In the genomic region with DNA sequence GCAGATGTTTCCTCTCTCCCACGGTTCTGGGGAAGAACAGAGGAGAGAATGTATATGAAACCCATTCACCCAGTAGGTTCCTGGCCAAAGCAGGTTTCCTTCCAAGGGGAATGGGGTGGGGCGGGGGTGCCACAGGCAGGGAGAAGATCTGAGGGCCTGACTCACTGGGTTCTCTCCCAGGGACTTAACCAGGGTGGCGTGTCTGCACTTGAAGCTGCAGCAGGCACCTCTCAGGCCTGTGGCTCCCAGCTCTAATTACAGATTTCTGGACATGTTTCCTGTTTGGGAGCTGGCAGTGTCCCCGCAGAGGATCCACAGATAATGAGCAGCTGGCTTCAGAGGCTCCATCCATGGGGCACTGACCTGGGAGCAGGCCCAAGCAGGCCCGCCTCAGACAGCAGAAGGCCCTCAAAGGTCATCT, we compare ENCODE assay signal across 15 cellular contexts. TPM values are rescaled to one million over a fixed set of nuclear protein-coding genes. Genes with fewer than 3 reads are reported as not detected.
DNase-seq lines count a peak whose midpoint lies in the region; ATAC-seq and TF ChIP-seq lines count a peak whose summit lies in the region.
"Had no signal": no experiment of that assay in that cellular context is flagged by ENCODE, and none has a peak within 500 bp of the region (broad histone marks: within the 10 kb centered on the region; RNA-seq: fewer than 3 reads in every experiment).

No MANE protein-coding gene starts in this region.

- H3K27me3 Mint-ChIP-seq in type B pancreatic cell, result no peaks in the 10 kb centered on the region
- peaks cover 4% of the 10 kb centered on the region for H3K27me3 Mint-ChIP-seq in activated CD8-positive, alpha-beta T cell treated with anti-CD3 and anti-CD28 coated beads, Interleukin-2, amount 10 ng/mL, durations not matched to agents 7 days and 5 days (ENCODE audit: low read depth)
- peaks cover 35% of the 10 kb centered on the region for H3K27me3 Mint-ChIP-seq in Calu3 (ENCODE audit: unreplicated experiment)

- no peak for TF ChIP-seq POLR2A in prostate gland (IDR thresholded peaks at IDR 0.05)

- H3K36me3 ChIP-seq in esophagus (ENCODE audit: control insufficient read depth in 2 of 2, insufficient read depth in 2 of 2, low read length in 1 of 2) (no peaks in the 10 kb centered on the region), prostate gland (no peaks in the 10 kb centered on the region)
- H3K36me3 ChIP-seq: gastroesophageal sphincter, pancreas, thoracic aorta had no signal

- no peaks in the 10 kb centered on the region for H3K9me3 Mint-ChIP-seq in type B pancreatic cell
- no peaks in the 10 kb centered on the region for H3K9me3 Mint-ChIP-seq in activated CD8-positive, alpha-beta T cell treated with anti-CD3 and anti-CD28 coated beads, Interleukin-2, amount 10 ng/mL, durations not matched to agents 7 days and 5 days (ENCODE audit: insufficient read depth)
- no peaks in the 10 kb centered on the region for H3K9me3 Mint-ChIP-seq in Calu3 (ENCODE audit: low read depth, unreplicated experiment)

- intact Hi-C loops in prostate gland (cut with DNase I), result no loop called here
- intact Hi-C loops in Calu3 (cut with micrococcal nuclease; ENCODE audit: unreplicated experiment), result no loop called here

- no TSS peak for BruUV-seq in Calu3 (replicated peaks; lab: Mats Ljungman, UMichigan)

- DNase-seq in EH (ENCODE audit: low read depth) (peak; percentile 81), NCI-H510A (lab: John Stamatoyannopoulos, UW) (peak; percentile 61), prostate gland (ENCODE audit: low spot score) (peak; percentile 68), type B pancreatic cell (ENCODE audit: extremely low spot score, unreplicated experiment) (no peak), Calu3 (no peak), middle frontal gyrus (ENCODE audit: extremely low spot score, low spot score) (no peak)
- DNase-seq in activated CD8-positive, alpha-beta T cell treated with anti-CD3 and anti-CD28 coated beads, Interleukin-2, amount 10 ng/mL, durations not matched to agents 7 days and 5 days, result no peak
- DNase-seq: NCI-H1694 treated with DMSO at 0.1 percent for 48 hours, PC-9 had no signal

- H3K27ac Mint-ChIP-seq in type B pancreatic cell (no peak overlapping the region), Calu3 (ENCODE audit: unreplicated experiment) (no peak overlapping the region)
- no peak overlapping the region for H3K27ac Mint-ChIP-seq in activated CD8-positive, alpha-beta T cell treated with anti-CD3 and anti-CD28 coated beads, Interleukin-2, amount 10 ng/mL, durations not matched to agents 7 days and 5 days

- no peaks in the 10 kb centered on the region for H3K9me3 ChIP-seq in esophagus (ENCODE audit: control insufficient read depth in 2 of 2, insufficient read depth in 1 of 2, low read depth in 1 of 2, low read length in 1 of 2)
- no peaks in the 10 kb centered on the region for H3K9me3 ChIP-seq in prostate gland
- H3K9me3 ChIP-seq: pancreas, thoracic aorta had no signal

- H3K36me3 Mint-ChIP-seq in type B pancreatic cell, result no peaks in the 10 kb centered on the region
- no peaks in the 10 kb centered on the region for H3K36me3 Mint-ChIP-seq in activated CD8-positive, alpha-beta T cell treated with anti-CD3 and anti-CD28 coated beads, Interleukin-2, amount 10 ng/mL, durations not matched to agents 7 days and 5 days (ENCODE audit: low read depth)
- H3K36me3 Mint-ChIP-seq in Calu3 (ENCODE audit: insufficient read depth, unreplicated experiment), result no peaks in the 10 kb centered on the region

- WGBS in esophagus, 2 donors, result 36 to 56% methylated on average over 5 of the region's 5 CpGs
- 54% methylated on average over 5 of the region's 5 CpGs for WGBS in prostate gland

- H3K4me3 ChIP-seq in esophagus (ENCODE audit: low read depth in 1 of 2, low read length in 2 of 2) (no peak overlapping the region), prostate gland (no peak overlapping the region)
- H3K4me3 ChIP-seq: gastroesophageal sphincter, pancreas, PC-9, thoracic aorta had no signal

- H3K27me3 ChIP-seq in esophagus (ENCODE audit: control insufficient read depth in 1 of 2, insufficient read depth in 2 of 2, low read length in 2 of 2) (no peaks in the 10 kb centered on the region), prostate gland (replicated peaks; ENCODE audit: insufficient read depth) (no peaks in the 10 kb centered on the region)
- H3K27me3 ChIP-seq: gastroesophageal sphincter, pancreas had no signal

- CTCF ChIA-PET in activated CD8-positive, alpha-beta T cell treated with anti-CD3 and anti-CD28 coated beads, Interleukin-2, amount 10 ng/mL, durations not matched to agents 7 days and 5 days (lab: Charles Lee), result no interaction called here
- CTCF ChIA-PET in Calu3 (lab: Charles Lee), result interaction anchor here (0.8 kb wide), 1 partner anchor 20 kb away, joined by 3 read pairs; no protein-coding TSS in a partner anchor

- peaks cover 21% of the 10 kb centered on the region for H3K4me1 Mint-ChIP-seq in type B pancreatic cell (ENCODE audit: unreplicated experiment)
- H3K4me1 Mint-ChIP-seq in activated CD8-positive, alpha-beta T cell treated with anti-CD3 and anti-CD28 coated beads, Interleukin-2, amount 10 ng/mL, durations not matched to agents 7 days and 5 days (ENCODE audit: low read depth), result no peaks in the 10 kb centered on the region
- H3K4me1 Mint-ChIP-seq in Calu3 (ENCODE audit: low read depth, unreplicated experiment), result no peaks in the 10 kb centered on the region

- no peak overlapping the region for H3K4me3 Mint-ChIP-seq in type B pancreatic cell
- H3K4me3 Mint-ChIP-seq in activated CD8-positive, alpha-beta T cell treated with anti-CD3 and anti-CD28 coated beads, Interleukin-2, amount 10 ng/mL, durations not matched to agents 7 days and 5 days, result no peak overlapping the region
- H3K4me3 Mint-ChIP-seq in Calu3 (ENCODE audit: low read depth, unreplicated experiment), result no peak overlapping the region

- ATAC-seq in activated CD8-positive, alpha-beta T cell treated with anti-CD3 and anti-CD28 coated beads, Interleukin-2, amount 10 ng/mL, durations not matched to agents 7 days and 5 days, result no peak
- ATAC-seq: gastroesophageal sphincter, pancreas had no signal

- POLR2A ChIA-PET in activated CD8-positive, alpha-beta T cell treated with anti-CD3 and anti-CD28 coated beads, Interleukin-2, amount 10 ng/mL, durations not matched to agents 7 days and 5 days (lab: Charles Lee), result no interaction called here

- H3K27ac ChIP-seq in esophagus (ENCODE audit: low read depth in 2 of 2, low read length in 1 of 2), result peak overlapping the region; percentile 92 to 97
- no peak overlapping the region for H3K27ac ChIP-seq in prostate gland
- H3K27ac ChIP-seq: HL-60, pancreas, PC-9, thoracic aorta, VCaP had no signal

- no peak for TF ChIP-seq CTCF in prostate gland (IDR thresholded peaks at IDR 0.05)
- TF ChIP-seq CTCF in type B pancreatic cell (conservative IDR thresholded peaks at IDR 0.05), result no peak
- TF ChIP-seq CTCF in Calu3 (IDR thresholded peaks at IDR 0.05; ENCODE audit: unreplicated experiment), result no peak

- H3K4me1 ChIP-seq in esophagus (ENCODE audit: control insufficient read depth in 2 of 2, insufficient read depth in 2 of 2, low read length in 1 of 2) (peaks cover 5 to 23% of the 10 kb centered on the region in 2 donors), prostate gland (replicated peaks) (no peaks in the 10 kb centered on the region)

RNA-seq across cellular contexts. Expression of a gene that starts 50.2 kb away (rescaled TPM):
- 10 to 100 TPM; 29.2 to 29.7 TPM for polyA plus RNA-seq in esophagus
- 10 to 100 TPM; 69.6 to 78.5 TPM for total RNA-seq in prostate gland
- total RNA-seq in type B pancreatic cell (ENCODE audit: low replicate concordance), result 62.2 and 102 TPM in 2 replicates
- 10 to 100 TPM; 39.9 to 40.6 TPM for total RNA-seq in activated CD8-positive, alpha-beta T cell treated with anti-CD3 and anti-CD28 coated beads, Interleukin-2, amount 10 ng/mL, durations not matched to agents 7 days and 5 days
- total RNA-seq in Calu3 (2022), result 20.3 and 23.5 TPM in 2 replicates

Comparison
In these comparisons a context has a peak if more than half of its experiments do, and no peak if none do; other contexts are left out.
1. DNase-seq: peak in EH (single experiment), NCI-H510A (single experiment) and prostate gland (single experiment); none in type B pancreatic cell (single experiment), activated CD8-positive, alpha-beta T cell treated with anti-CD3 and anti-CD28 coated beads, Interleukin-2, amount 10 ng/mL, durations not matched to agents 7 days and 5 days (single experiment), Calu3 (single experiment) and middle frontal gyrus (single experiment).
2. H3K27ac ChIP-seq: peak in esophagus (2 of 2); none in prostate gland (0 of 2).